1 cellular context compared by ENCODE assay signal in genomic region chr2:219229375-219230200, GRCh38.
A peak's percentile ranks its signal among the peaks of the same experiment; 100 is the strongest.
TF ChIP-seq lines count a peak whose summit lies in the region.

Gene ANKZF1 (plus strand): TSS chr2:219229806. CDS start chr2:219230258, 452 bp downstream.
A gene with protein sequence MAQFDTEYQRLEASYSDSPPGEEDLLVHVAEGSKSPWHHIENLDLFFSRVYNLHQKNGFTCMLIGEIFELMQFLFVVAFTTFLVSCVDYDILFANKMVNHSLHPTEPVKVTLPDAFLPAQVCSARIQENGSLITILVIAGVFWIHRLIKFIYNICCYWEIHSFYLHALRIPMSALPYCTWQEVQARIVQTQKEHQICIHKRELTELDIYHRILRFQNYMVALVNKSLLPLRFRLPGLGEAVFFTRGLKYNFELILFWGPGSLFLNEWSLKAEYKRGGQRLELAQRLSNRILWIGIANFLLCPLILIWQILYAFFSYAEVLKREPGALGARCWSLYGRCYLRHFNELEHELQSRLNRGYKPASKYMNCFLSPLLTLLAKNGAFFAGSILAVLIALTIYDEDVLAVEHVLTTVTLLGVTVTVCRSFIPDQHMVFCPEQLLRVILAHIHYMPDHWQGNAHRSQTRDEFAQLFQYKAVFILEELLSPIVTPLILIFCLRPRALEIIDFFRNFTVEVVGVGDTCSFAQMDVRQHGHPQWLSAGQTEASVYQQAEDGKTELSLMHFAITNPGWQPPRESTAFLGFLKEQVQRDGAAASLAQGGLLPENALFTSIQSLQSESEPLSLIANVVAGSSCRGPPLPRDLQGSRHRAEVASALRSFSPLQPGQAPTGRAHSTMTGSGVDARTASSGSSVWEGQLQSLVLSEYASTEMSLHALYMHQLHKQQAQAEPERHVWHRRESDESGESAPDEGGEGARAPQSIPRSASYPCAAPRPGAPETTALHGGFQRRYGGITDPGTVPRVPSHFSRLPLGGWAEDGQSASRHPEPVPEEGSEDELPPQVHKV (minus strand): TSS chr2:219229636. CDS start chr2:219228024, 1,612 bp downstream.

TF ChIP-seq in HepG2, 621 proteins besides CTCF, POLR2A, EP300 and RAD21 (continued from another document and continues in another):
- TF ChIP-seq ZBTB39 (CRISPR knock-in tag; IDR thresholded peaks at IDR 0.05): no peak
- peak; percentile 31 for TF ChIP-seq ZNF34 (CRISPR knock-in tag; IDR thresholded peaks at IDR 0.05; ENCODE audit: borderline replicate concordance)
- TF ChIP-seq ZSCAN5A (CRISPR knock-in tag; IDR thresholded peaks at IDR 0.05; ENCODE audit: borderline replicate concordance): no peak; the same call in 1 of the 2 replicates
- no peak for TF ChIP-seq KLF9 (CRISPR knock-in tag; IDR thresholded peaks at IDR 0.05; ENCODE audit: low read depth)
- TF ChIP-seq ZNF317 (CRISPR knock-in tag; IDR thresholded peaks at IDR 0.05): peak; percentile 70; the same call in 1 of the 2 replicates
- peak; percentile 81; the same call in 1 of the 2 replicates for TF ChIP-seq ZBTB42 (CRISPR knock-in tag; IDR thresholded peaks at IDR 0.05)
- peak; percentile 95 for TF ChIP-seq ZNF670 (CRISPR knock-in tag; IDR thresholded peaks at IDR 0.05; ENCODE audit: borderline replicate concordance)
- TF ChIP-seq, protein P1, sequence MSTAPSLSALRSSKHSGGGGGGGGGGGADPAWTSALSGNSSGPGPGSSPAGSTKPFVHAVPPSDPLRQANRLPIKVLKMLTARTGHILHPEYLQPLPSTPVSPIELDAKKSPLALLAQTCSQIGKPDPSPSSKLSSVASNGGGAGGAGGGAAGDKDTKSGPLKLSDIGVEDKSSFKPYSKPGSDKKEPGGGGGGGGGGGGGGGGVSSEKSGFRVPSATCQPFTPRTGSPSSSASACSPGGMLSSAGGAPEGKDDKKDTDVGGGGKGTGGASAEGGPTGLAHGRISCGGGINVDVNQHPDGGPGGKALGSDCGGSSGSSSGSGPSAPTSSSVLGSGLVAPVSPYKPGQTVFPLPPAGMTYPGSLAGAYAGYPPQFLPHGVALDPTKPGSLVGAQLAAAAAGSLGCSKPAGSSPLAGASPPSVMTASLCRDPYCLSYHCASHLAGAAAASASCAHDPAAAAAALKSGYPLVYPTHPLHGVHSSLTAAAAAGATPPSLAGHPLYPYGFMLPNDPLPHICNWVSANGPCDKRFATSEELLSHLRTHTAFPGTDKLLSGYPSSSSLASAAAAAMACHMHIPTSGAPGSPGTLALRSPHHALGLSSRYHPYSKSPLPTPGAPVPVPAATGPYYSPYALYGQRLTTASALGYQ (CRISPR knock-in tag; IDR thresholded peaks at IDR 0.05): no peak
- no peak for TF ChIP-seq MAFG (CRISPR knock-in tag; IDR thresholded peaks at IDR 0.05)
- TF ChIP-seq AHR (CRISPR knock-in tag; IDR thresholded peaks at IDR 0.05): peak; percentile 76; the same call in 1 of the 2 replicates
- 0 out of 2 replicates have a peak, but pooled peaks have one; percentile 63 for TF ChIP-seq KDM3A (CRISPR knock-in tag; IDR thresholded peaks at IDR 0.05; ENCODE audit: low read depth)
- no peak; the same call in 1 of the 2 replicates for TF ChIP-seq ZNF619 (CRISPR knock-in tag; IDR thresholded peaks at IDR 0.05)
- TF ChIP-seq TCF7 (IDR thresholded peaks at IDR 0.05; ENCODE audit: low read depth): no peak
- peak; percentile 83 for TF ChIP-seq KMT2A (CRISPR knock-in tag; IDR thresholded peaks at IDR 0.05)
- TF ChIP-seq ZFP36 (IDR thresholded peaks at IDR 0.05; ENCODE audit: borderline replicate concordance, low read depth, low read length, partially characterized antibody): no peak
- TF ChIP-seq ZNF432 (CRISPR knock-in tag; IDR thresholded peaks at IDR 0.05; ENCODE audit: borderline replicate concordance): no peak
- no peak for TF ChIP-seq LCORL (IDR thresholded peaks at IDR 0.05)
- no peak; the same call in none of the 2 replicates for TF ChIP-seq LCORL (CRISPR knock-in tag; IDR thresholded peaks at IDR 0.05)
- TF ChIP-seq, protein P2, sequence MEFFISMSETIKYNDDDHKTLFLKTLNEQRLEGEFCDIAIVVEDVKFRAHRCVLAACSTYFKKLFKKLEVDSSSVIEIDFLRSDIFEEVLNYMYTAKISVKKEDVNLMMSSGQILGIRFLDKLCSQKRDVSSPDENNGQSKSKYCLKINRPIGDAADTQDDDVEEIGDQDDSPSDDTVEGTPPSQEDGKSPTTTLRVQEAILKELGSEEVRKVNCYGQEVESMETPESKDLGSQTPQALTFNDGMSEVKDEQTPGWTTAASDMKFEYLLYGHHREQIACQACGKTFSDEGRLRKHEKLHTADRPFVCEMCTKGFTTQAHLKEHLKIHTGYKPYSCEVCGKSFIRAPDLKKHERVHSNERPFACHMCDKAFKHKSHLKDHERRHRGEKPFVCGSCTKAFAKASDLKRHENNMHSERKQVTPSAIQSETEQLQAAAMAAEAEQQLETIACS (CRISPR knock-in tag; IDR thresholded peaks at IDR 0.05): peak; percentile 97
- peak; percentile 86 for TF ChIP-seq KMT2B (CRISPR knock-in tag; IDR thresholded peaks at IDR 0.05)
- peak; percentile 88 for TF ChIP-seq PHF8 (CRISPR knock-in tag; IDR thresholded peaks at IDR 0.05)
- no peak; the same call in 1 of the 2 replicates for TF ChIP-seq ZNF543 (CRISPR knock-in tag; IDR thresholded peaks at IDR 0.05)
- peak; percentile 44; the same call in 1 of the 2 replicates for TF ChIP-seq RFXANK (CRISPR knock-in tag; IDR thresholded peaks at IDR 0.05)
- no peak for TF ChIP-seq ZMAT5 (CRISPR knock-in tag; IDR thresholded peaks at IDR 0.05; ENCODE audit: borderline replicate concordance, low read depth)
- no peak for TF ChIP-seq SKIL (CRISPR knock-in tag; IDR thresholded peaks at IDR 0.05; ENCODE audit: borderline replicate concordance)
- no peak for TF ChIP-seq ZNF577 (CRISPR knock-in tag; IDR thresholded peaks at IDR 0.05; ENCODE audit: borderline replicate concordance, low read depth)
- no peak; the same call in none of the 2 replicates for TF ChIP-seq SALL2 (CRISPR knock-in tag; IDR thresholded peaks at IDR 0.05)
- TF ChIP-seq CBX2 (IDR thresholded peaks at IDR 0.05; ENCODE audit: low read depth, low read length): no peak
- no peak for TF ChIP-seq CBX2 (CRISPR knock-in tag; IDR thresholded peaks at IDR 0.05; ENCODE audit: low read depth)
- TF ChIP-seq ATF7-NPFF (CRISPR knock-in tag; IDR thresholded peaks at IDR 0.05; ENCODE audit: low read depth): peak; percentile 48; the same call in 1 of the 2 replicates
- 0 out of 2 replicates have a peak, but pooled peaks have one; percentile 14 for TF ChIP-seq ZFP41 (CRISPR knock-in tag; IDR thresholded peaks at IDR 0.05; ENCODE audit: borderline replicate concordance)
- no peak for TF ChIP-seq HCFC1 (IDR thresholded peaks at IDR 0.05; ENCODE audit: low read depth, low read length)
- TF ChIP-seq ZNF780A (CRISPR knock-in tag; IDR thresholded peaks at IDR 0.05): no peak
- no peak for TF ChIP-seq KDM6A (CRISPR knock-in tag; IDR thresholded peaks at IDR 0.05; ENCODE audit: low read depth)
- no peak for TF ChIP-seq ZFP62 (CRISPR knock-in tag; IDR thresholded peaks at IDR 0.05)
- peak; percentile 96 for TF ChIP-seq TGIF2 (CRISPR knock-in tag; IDR thresholded peaks at IDR 0.05)
- TF ChIP-seq RFX3 (CRISPR knock-in tag; IDR thresholded peaks at IDR 0.05): no peak
- TF ChIP-seq ZNF550 (CRISPR knock-in tag; IDR thresholded peaks at IDR 0.05; ENCODE audit: borderline replicate concordance): no peak
- TF ChIP-seq ZKSCAN8 (CRISPR knock-in tag; IDR thresholded peaks at IDR 0.05; ENCODE audit: borderline replicate concordance): peak; percentile 34; the same call in 1 of the 2 replicates
- 0 out of 2 replicates have a peak, but pooled peaks have one; percentile 25 for TF ChIP-seq ZNF292 (CRISPR knock-in tag; IDR thresholded peaks at IDR 0.05; ENCODE audit: borderline replicate concordance, low read depth)
- peak; percentile 100 for TF ChIP-seq SP2 (CRISPR knock-in tag; IDR thresholded peaks at IDR 0.05)
- TF ChIP-seq ZNF33B (CRISPR knock-in tag; IDR thresholded peaks at IDR 0.05): peak; percentile 79; the same call in 1 of the 2 replicates
- no peak; the same call in 1 of the 2 replicates for TF ChIP-seq KLF12 (CRISPR knock-in tag; IDR thresholded peaks at IDR 0.05; ENCODE audit: borderline replicate concordance)
- TF ChIP-seq ZNF614 (CRISPR knock-in tag; IDR thresholded peaks at IDR 0.05; ENCODE audit: borderline replicate concordance): peak; percentile 43; the same call in 1 of the 2 replicates
- peak; percentile 75; the same call in 1 of the 2 replicates for TF ChIP-seq IKZF5 (CRISPR knock-in tag; IDR thresholded peaks at IDR 0.05)
- TF ChIP-seq ZNF354B (CRISPR knock-in tag; IDR thresholded peaks at IDR 0.05): no peak
- no peak for TF ChIP-seq JDP2 (CRISPR knock-in tag; IDR thresholded peaks at IDR 0.05; ENCODE audit: borderline replicate concordance)
- TF ChIP-seq, protein P3, sequence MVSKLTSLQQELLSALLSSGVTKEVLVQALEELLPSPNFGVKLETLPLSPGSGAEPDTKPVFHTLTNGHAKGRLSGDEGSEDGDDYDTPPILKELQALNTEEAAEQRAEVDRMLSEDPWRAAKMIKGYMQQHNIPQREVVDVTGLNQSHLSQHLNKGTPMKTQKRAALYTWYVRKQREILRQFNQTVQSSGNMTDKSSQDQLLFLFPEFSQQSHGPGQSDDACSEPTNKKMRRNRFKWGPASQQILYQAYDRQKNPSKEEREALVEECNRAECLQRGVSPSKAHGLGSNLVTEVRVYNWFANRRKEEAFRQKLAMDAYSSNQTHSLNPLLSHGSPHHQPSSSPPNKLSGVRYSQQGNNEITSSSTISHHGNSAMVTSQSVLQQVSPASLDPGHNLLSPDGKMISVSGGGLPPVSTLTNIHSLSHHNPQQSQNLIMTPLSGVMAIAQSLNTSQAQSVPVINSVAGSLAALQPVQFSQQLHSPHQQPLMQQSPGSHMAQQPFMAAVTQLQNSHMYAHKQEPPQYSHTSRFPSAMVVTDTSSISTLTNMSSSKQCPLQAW (CRISPR knock-in tag; IDR thresholded peaks at IDR 0.05): peak; percentile 85
- TF ChIP-seq ZNF605 (CRISPR knock-in tag; IDR thresholded peaks at IDR 0.05): peak; percentile 95
- TF ChIP-seq MYC (CRISPR knock-in tag; IDR thresholded peaks at IDR 0.05; ENCODE audit: borderline replicate concordance): peak; percentile 37; the same call in 1 of the 2 replicates
- TF ChIP-seq ZNF24 (IDR thresholded peaks at IDR 0.05): 0 out of 2 replicates have a peak, but pooled peaks have one; percentile 22
- TF ChIP-seq ZNF761 (CRISPR knock-in tag; conservative IDR thresholded peaks at IDR 0.05): no peak
- peak; percentile 61 for TF ChIP-seq ZIK1 (CRISPR knock-in tag; IDR thresholded peaks at IDR 0.05; ENCODE audit: borderline replicate concordance, low read depth)
- TF ChIP-seq CBX1 (IDR thresholded peaks at IDR 0.05; ENCODE audit: low read depth): peak; percentile 59
- TF ChIP-seq HMG20A (CRISPR knock-in tag; IDR thresholded peaks at IDR 0.05; ENCODE audit: borderline replicate concordance): no peak
